In genomic region chr1:222643937-222644648, GRCh38 we compare ENCODE assay signal across 8 cellular contexts. TPM values are rescaled to one million over a fixed set of nuclear protein-coding genes. Genes with fewer than 3 reads are reported as not detected.
DNase-seq lines count a peak whose midpoint lies in the region; ATAC-seq and TF ChIP-seq lines count a peak whose summit lies in the region.

No MANE protein-coding gene starts in this region.

- H3K4me1 ChIP-seq in KMS-11 (ENCODE audit: low read depth, poor library complexity, severe bottlenecking) (peaks cover 18% of the 10 kb centered on the region), Panc1 (ENCODE audit: control insufficient read depth, insufficient read depth, low read length) (peaks cover 20% of the 10 kb centered on the region; the same call in 1 of the 2 replicates), mucosa of stomach (ENCODE audit: control insufficient read depth, insufficient read depth, low read length) (peaks cover 15% of the 10 kb centered on the region)

- CTCF ChIA-PET in Panc1 (lab: Charles Lee): interaction anchor here (1.4 kb wide), 1 partner anchor 10 kb away, joined by 7 read pairs; no protein-coding TSS in a partner anchor

- H3K27me3 ChIP-seq in KMS-11 (ENCODE audit: insufficient read depth, low read depth) (no peaks in the 10 kb centered on the region), Panc1 (ENCODE audit: control insufficient read depth, insufficient read depth, low read length) (no peaks in the 10 kb centered on the region), mucosa of stomach (ENCODE audit: control insufficient read depth, insufficient read depth, low read length) (no peaks in the 10 kb centered on the region)

- H3K4me2 ChIP-seq in KMS-11: peak overlapping the region; percentile 81

- peak overlapping the region; percentile 96 for H3K4me3 ChIP-seq in KMS-11 (IDR thresholded peaks at IDR 0.05; ENCODE audit: insufficient read depth, low read depth, low read length)
- H3K4me3 ChIP-seq in Panc1 (ENCODE audit: low read depth in 2 of 2, low read length in 2 of 2): peak overlapping the region; percentile 94 to 98
- peak overlapping the region; percentile 52 for H3K4me3 ChIP-seq in mucosa of stomach (ENCODE audit: low read length)

- H3K27ac ChIP-seq in KMS-11 (peak overlapping the region; percentile 83), Panc1 (ENCODE audit: low read length) (peak overlapping the region; percentile 99)

- no TSS peak for BruUV-seq in Panc1 (replicated peaks; lab: Mats Ljungman, UMichigan)

- H2AFZ ChIP-seq in KMS-11 (ENCODE audit: low read depth): peak overlapping the region; percentile 85

- intact Hi-C loops in Panc1 (cut with micrococcal nuclease; ENCODE audit: unreplicated experiment): loop anchor here (2.0 kb wide), 1 partner anchor 51 kb away; no protein-coding TSS in a partner anchor

- peak; percentile 99 for DNase-seq in DMS79 treated with DMSO at 0.1 percent for 48 hours (lab: John Stamatoyannopoulos, UW)
- DNase-seq in Panc1 (ENCODE audit: low read depth, low spot score): peak; percentile 95
- DNase-seq in activated T-cell treated with anti-CD3 and anti-CD28 coated beads, Interleukin-2, amount 50 U/mL, for 72 hours: peak; percentile 97 to 98
- DNase-seq in stimulated activated CD8-positive, alpha-beta memory T cell treated with anti-CD3 and anti-CD28 coated beads, Interleukin-4, amount 100 ng/mL, for 48 hours: peak; percentile 97

- peak overlapping the region; percentile 84 for H3K9ac ChIP-seq in KMS-11
- H3K9ac ChIP-seq in mucosa of stomach (ENCODE audit: low read length): peak overlapping the region; percentile 90

- no peaks in the 10 kb centered on the region for H3K27me3 Mint-ChIP-seq in activated T-cell treated with anti-CD3 and anti-CD28 coated beads, Interleukin-2, amount 50 U/mL, for 72 hours (ENCODE audit: low read depth)

- in situ Hi-C loops in Panc1 (cut with HindIII; ENCODE audit: low pct_unique_long_range_greater_than_20kb, low sequenced_read_pairs): no loop called here

- ATAC-seq in GM21786 (IDR thresholded peaks at IDR 0.05; ENCODE audit: unreplicated experiment) (peak; percentile 97), Panc1 (peak; percentile 99), esophagus mucosa (peak; percentile 100)
- peak; percentile 98 for ATAC-seq in activated T-cell treated with anti-CD3 and anti-CD28 coated beads, Interleukin-2, amount 50 U/mL, for 72 hours (replicated peaks in 1 of 2)

- no peaks in the 10 kb centered on the region for H3K9me3 Mint-ChIP-seq in activated T-cell treated with anti-CD3 and anti-CD28 coated beads, Interleukin-2, amount 50 U/mL, for 72 hours

- H3K36me3 Mint-ChIP-seq in activated T-cell treated with anti-CD3 and anti-CD28 coated beads, Interleukin-2, amount 50 U/mL, for 72 hours (ENCODE audit: insufficient read depth in 2 of 2): peaks cover 1 to 14% of the 10 kb centered on the region in 2 donors

- peak overlapping the region; percentile 84 to 98 for H3K4me3 Mint-ChIP-seq in activated T-cell treated with anti-CD3 and anti-CD28 coated beads, Interleukin-2, amount 50 U/mL, for 72 hours

- no peaks in the 10 kb centered on the region; the same call in 1 of the 2 replicates for H3K9me3 ChIP-seq in Panc1 (ENCODE audit: control insufficient read depth, insufficient read depth, low read depth, low read length)
- no peaks in the 10 kb centered on the region for H3K9me3 ChIP-seq in mucosa of stomach (ENCODE audit: control insufficient read depth, low read length)

- TF ChIP-seq CTCF in KMS-11 (conservative IDR thresholded peaks at IDR 0.05; ENCODE audit: low read depth, low read length) (no peak), Panc1 (IDR thresholded peaks at IDR 0.05) (no peak)

- no peaks in the 10 kb centered on the region for H3K79me2 ChIP-seq in KMS-11 (ENCODE audit: insufficient read depth, low read depth)

- H3K36me3 ChIP-seq in KMS-11 (ENCODE audit: insufficient read depth) (no peaks in the 10 kb centered on the region), Panc1 (ENCODE audit: control insufficient read depth, insufficient read depth, low read length) (peaks cover 21% of the 10 kb centered on the region), mucosa of stomach (ENCODE audit: control insufficient read depth, insufficient read depth, low read length) (no peaks in the 10 kb centered on the region)

- POLR2A ChIA-PET in Panc1 (lab: Charles Lee): no interaction called here

- peaks cover 41% of the 10 kb centered on the region for H3K4me1 Mint-ChIP-seq in activated T-cell treated with anti-CD3 and anti-CD28 coated beads, Interleukin-2, amount 50 U/mL, for 72 hours (ENCODE audit: low read depth)

- peak overlapping the region; percentile 89 for H3K27ac Mint-ChIP-seq in activated T-cell treated with anti-CD3 and anti-CD28 coated beads, Interleukin-2, amount 50 U/mL, for 72 hours

- H4K20me1 ChIP-seq in KMS-11 (ENCODE audit: insufficient read depth): no peaks in the 10 kb centered on the region

RNA-seq across cellular contexts. Expression of gene MIA3, which starts 26.2 kb away (rescaled TPM):
- total RNA-seq in Panc1 (2021; ENCODE audit: unreplicated experiment): 53.5 TPM
- polyA plus RNA-seq in Panc1 (2012; ENCODE audit: insufficient read length): 45.2 TPM
- total RNA-seq in activated T-cell treated with anti-CD3 and anti-CD28 coated beads, Interleukin-2, amount 50 U/mL, for 72 hours: 10 to 100 TPM; 52.2 to 61.5 TPM
- total RNA-seq in esophagus mucosa: 26.5 TPM

RNA-seq across cellular contexts. Expression of gene TAF1A, which starts 54.4 kb away (rescaled TPM):
- 11.6 TPM for total RNA-seq in Panc1 (2021; ENCODE audit: unreplicated experiment)
- 2.9 TPM for polyA plus RNA-seq in Panc1 (2012; ENCODE audit: insufficient read length)
- 10 to 100 TPM; 12.0 to 15.1 TPM for total RNA-seq in activated T-cell treated with anti-CD3 and anti-CD28 coated beads, Interleukin-2, amount 50 U/mL, for 72 hours
- total RNA-seq in esophagus mucosa: 4.8 TPM

Comparison
In these comparisons a context has a peak if more than half of its experiments do, and no peak if none do; other contexts are left out.
1. Peak in every context shown above with its lines: DNase-seq, ATAC-seq, H3K4me3 ChIP-seq and H3K27ac ChIP-seq.